28 cellular contexts compared by ENCODE assay signal in the genomic region with DNA sequence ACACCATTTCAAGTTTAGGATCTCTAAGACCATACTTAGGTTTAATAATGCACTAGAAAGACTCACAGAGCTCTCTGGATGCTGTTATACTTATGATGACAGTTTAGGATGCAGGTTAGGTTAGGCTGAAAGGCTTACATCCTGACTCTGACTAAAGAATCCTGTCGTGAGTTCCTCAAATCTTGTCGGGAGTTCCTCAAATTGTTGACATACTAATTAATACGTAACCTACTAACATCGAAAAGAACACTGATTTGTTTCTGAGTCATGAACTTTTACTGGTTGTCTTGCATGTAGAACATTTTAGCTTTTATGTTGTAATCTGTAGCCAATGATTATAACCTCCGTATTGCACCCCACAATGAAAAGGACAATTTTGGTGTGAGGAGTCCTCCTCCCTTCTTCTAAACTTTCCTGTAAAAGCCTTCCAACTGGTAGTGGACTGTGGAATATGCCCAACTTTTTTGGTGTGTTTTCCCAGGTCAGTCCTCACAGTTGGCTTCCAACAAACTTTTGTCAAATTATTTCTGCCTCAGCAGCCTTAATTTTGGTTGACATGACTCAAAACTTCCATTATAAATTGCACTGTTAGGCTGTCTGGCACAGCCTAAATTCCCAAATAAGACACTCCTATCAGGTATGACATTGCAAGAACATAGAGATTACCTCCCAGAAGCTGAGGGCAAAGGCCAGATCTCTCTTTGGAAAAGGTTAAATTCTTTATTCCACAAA.
"Had no signal": no experiment of that assay in that cellular context is flagged by ENCODE, and none has a peak within 500 bp of the region (broad histone marks: within the 10 kb centered on the region; RNA-seq: fewer than 3 reads in every experiment).

No MANE protein-coding gene starts in this region.

- H3K27ac ChIP-seq: breast epithelium, foreskin keratinocyte, ovary, spleen, suprapubic skin, tibial artery had no signal

- H3K27me3 Mint-ChIP-seq: dendritic cell treated with granulocyte-macrophage colony-stimulating factor and Interleukin-4, amounts not matched to agents 40 ng/mL and 50 ng/mL, for 4 days; progenitor cell of endocrine pancreas had no signal

- H3K36me3 Mint-ChIP-seq: activated naive CD4-positive, alpha-beta T cell treated with anti-CD3 and anti-CD28 coated beads, Interleukin-2, amount 50 U/mL, for 24 hours; mesothelial cell of epicardium; naive thymus-derived CD4-positive, alpha-beta T cell had no signal

- H3K36me3 ChIP-seq: breast epithelium, ovary, spleen, suprapubic skin, tibial artery had no signal

- DNase-seq: activated CD4-positive, alpha-beta T cell treated with anti-CD3 and anti-CD28 coated beads for 1 hour; activated CD4-positive, alpha-beta T cell treated with anti-CD3 and anti-CD28 coated beads, Interleukin-2, amount 10 ng/mL, durations not matched to agents 7 days and 5 days; activated CD8-positive, alpha-beta T cell treated with anti-CD3 and anti-CD28 coated beads for 36 hours; activated gamma-delta T cell treated with Interleukin-2 at 50 U/mL for 16 hours; activated naive CD8-positive, alpha-beta T cell treated with anti-CD3 and anti-CD28 coated beads, Interleukin-2, amount 50 U/mL, for 24 hours; activated T-cell treated with anti-CD3 and anti-CD28 coated beads, Interleukin-2, amount 50 U/mL, for 4 hours; amygdala; central memory CD4-positive, alpha-beta T cell; endodermal cell; foreskin keratinocyte; kidney glomerular epithelial cell; left ventricle myocardium superior; mammary epithelial cell; naive thymus-derived CD4-positive, alpha-beta T cell; ovary; retina; spleen; stimulated activated naive CD4-positive, alpha-beta T cell; T-helper 17 cell; T1000; tibial artery had no signal

- ATAC-seq: activated CD8-positive, alpha-beta T cell treated with anti-CD3 and anti-CD28 coated beads for 36 hours; activated naive CD8-positive, alpha-beta T cell treated with anti-CD3 and anti-CD28 coated beads, Interleukin-2, amount 50 U/mL, for 24 hours; activated T-cell treated with anti-CD3 and anti-CD28 coated beads, Interleukin-2, amount 50 U/mL, for 4 hours; activated T-helper 17 cell treated with anti-CD3 and anti-CD28 coated beads, Interleukin-2, amount 50 U/mL, for 72 hours; foreskin keratinocyte; left ventricle myocardium superior; naive thymus-derived CD4-positive, alpha-beta T cell; T-helper 17 cell had no signal

- H3K4me1 ChIP-seq: breast epithelium, spleen had no signal

- H3K9me3 ChIP-seq: breast epithelium, ovary, spleen, suprapubic skin, tibial artery had no signal

- H3K4me1 Mint-ChIP-seq: activated CD4-positive, alpha-beta T cell treated with anti-CD3 and anti-CD28 coated beads, Interleukin-2, amount 10 ng/mL, durations not matched to agents 7 days and 5 days; activated naive CD4-positive, alpha-beta T cell treated with anti-CD3 and anti-CD28 coated beads, Interleukin-2, amount 50 U/mL, for 24 hours; activated naive CD8-positive, alpha-beta T cell treated with anti-CD3 and anti-CD28 coated beads, Interleukin-2, amount 50 U/mL, for 24 hours; activated T-helper 17 cell treated with anti-CD3 and anti-CD28 coated beads, Interleukin-2, amount 50 U/mL, for 72 hours; naive thymus-derived CD4-positive, alpha-beta T cell had no signal

- H3K27ac Mint-ChIP-seq: activated CD4-positive, alpha-beta T cell treated with anti-CD3 and anti-CD28 coated beads, Interleukin-2, amount 10 ng/mL, durations not matched to agents 7 days and 5 days; activated CD8-positive, alpha-beta T cell treated with anti-CD3 and anti-CD28 coated beads for 36 hours; activated naive CD4-positive, alpha-beta T cell treated with anti-CD3 and anti-CD28 coated beads, Interleukin-2, amount 50 U/mL, for 24 hours; activated naive CD8-positive, alpha-beta T cell treated with anti-CD3 and anti-CD28 coated beads, Interleukin-2, amount 50 U/mL, for 24 hours; activated T-helper 17 cell treated with anti-CD3 and anti-CD28 coated beads, Interleukin-2, amount 50 U/mL, for 72 hours; dendritic cell treated with granulocyte-macrophage colony-stimulating factor and Interleukin-4, amounts not matched to agents 40 ng/mL and 50 ng/mL, for 4 days; endodermal cell; mesothelial cell of epicardium; naive thymus-derived CD4-positive, alpha-beta T cell; progenitor cell of endocrine pancreas; T-helper 17 cell had no signal

- H3K4me3 ChIP-seq: breast epithelium, ovary, spleen, suprapubic skin, tibial artery had no signal

- H3K9me3 Mint-ChIP-seq: activated CD4-positive, alpha-beta T cell treated with anti-CD3 and anti-CD28 coated beads, Interleukin-2, amount 10 ng/mL, durations not matched to agents 7 days and 5 days; activated CD8-positive, alpha-beta T cell treated with anti-CD3 and anti-CD28 coated beads for 36 hours; activated naive CD4-positive, alpha-beta T cell treated with anti-CD3 and anti-CD28 coated beads, Interleukin-2, amount 50 U/mL, for 24 hours; activated naive CD8-positive, alpha-beta T cell treated with anti-CD3 and anti-CD28 coated beads, Interleukin-2, amount 50 U/mL, for 24 hours; activated T-cell treated with anti-CD3 and anti-CD28 coated beads, Interleukin-2, amount 50 U/mL, for 4 hours; activated T-helper 17 cell treated with anti-CD3 and anti-CD28 coated beads, Interleukin-2, amount 50 U/mL, for 72 hours; dendritic cell treated with granulocyte-macrophage colony-stimulating factor and Interleukin-4, amounts not matched to agents 40 ng/mL and 50 ng/mL, for 4 days had no signal

- H3K4me3 Mint-ChIP-seq: activated CD4-positive, alpha-beta T cell treated with anti-CD3 and anti-CD28 coated beads, Interleukin-2, amount 10 ng/mL, durations not matched to agents 7 days and 5 days; activated CD8-positive, alpha-beta T cell treated with anti-CD3 and anti-CD28 coated beads for 36 hours; activated naive CD4-positive, alpha-beta T cell treated with anti-CD3 and anti-CD28 coated beads, Interleukin-2, amount 50 U/mL, for 24 hours; activated naive CD8-positive, alpha-beta T cell treated with anti-CD3 and anti-CD28 coated beads, Interleukin-2, amount 50 U/mL, for 24 hours; activated T-cell treated with anti-CD3 and anti-CD28 coated beads, Interleukin-2, amount 50 U/mL, for 4 hours; activated T-helper 17 cell treated with anti-CD3 and anti-CD28 coated beads, Interleukin-2, amount 50 U/mL, for 72 hours; dendritic cell treated with granulocyte-macrophage colony-stimulating factor and Interleukin-4, amounts not matched to agents 40 ng/mL and 50 ng/mL, for 4 days; endodermal cell; mesothelial cell of epicardium; naive thymus-derived CD4-positive, alpha-beta T cell; T-helper 17 cell had no signal

- H3K27me3 ChIP-seq: breast epithelium, foreskin keratinocyte, ovary, spleen, suprapubic skin, tibial artery had no signal
